1 cellular context compared by ENCODE assay signal in genomic region chr4:26272654-26273307, GRCh38.
TF ChIP-seq lines count a peak whose summit lies in the region.

No MANE protein-coding gene starts in this region.

TF ChIP-seq in HepG2, 621 proteins besides CTCF, POLR2A, EP300 and RAD21 (continued from another document):
- TF ChIP-seq EED (CRISPR knock-in tag; IDR thresholded peaks at IDR 0.05) (no peak), MEF2D (CRISPR knock-in tag; IDR thresholded peaks at IDR 0.05) (no peak), FOXM1 (CRISPR knock-in tag; IDR thresholded peaks at IDR 0.05) (no peak), ZNF329 (CRISPR knock-in tag; IDR thresholded peaks at IDR 0.05; ENCODE audit: low read depth) (no peak), RFXANK (CRISPR knock-in tag; IDR thresholded peaks at IDR 0.05) (no peak), ZNF670 (CRISPR knock-in tag; IDR thresholded peaks at IDR 0.05; ENCODE audit: borderline replicate concordance) (no peak), SIN3B (IDR thresholded peaks at IDR 0.05; ENCODE audit: low read length) (no peak), NCOA5 (CRISPR knock-in tag; IDR thresholded peaks at IDR 0.05) (no peak), ATF2 (CRISPR knock-in tag; IDR thresholded peaks at IDR 0.05) (no peak), ZNF205 (CRISPR knock-in tag; IDR thresholded peaks at IDR 0.05) (no peak)
TF ChIP-seq in HepG2: peak in this region for 0.
